Comparison of ENCODE assay signal across 17 cellular contexts in genomic region chr14:34501004-34501580, GRCh38. TPM values are rescaled to one million over a fixed set of nuclear protein-coding genes. Genes with fewer than 3 reads are reported as not detected.
DNase-seq lines count a peak whose midpoint lies in the region; ATAC-seq and TF ChIP-seq lines count a peak whose summit lies in the region.
"Had no signal": no experiment of that assay in that cellular context is flagged by ENCODE, and none has a peak within 500 bp of the region (broad histone marks: within the 10 kb centered on the region; RNA-seq: fewer than 3 reads in every experiment).

No MANE protein-coding gene starts in this region.

- no peaks in the 10 kb centered on the region for H3K27me3 Mint-ChIP-seq in central memory CD8-positive, alpha-beta T cell
- H3K27me3 Mint-ChIP-seq in osteocyte (ENCODE audit: unreplicated experiment): no peaks in the 10 kb centered on the region
- no peaks in the 10 kb centered on the region for H3K27me3 Mint-ChIP-seq in activated T-cell treated with anti-CD3 and anti-CD28 coated beads, Interleukin-2, amount 50 U/mL, for 4 hours (ENCODE audit: low read depth)

- no peaks in the 10 kb centered on the region for H3K4me1 Mint-ChIP-seq in central memory CD8-positive, alpha-beta T cell
- peaks cover 44% of the 10 kb centered on the region for H3K4me1 Mint-ChIP-seq in osteocyte (ENCODE audit: unreplicated experiment)
- no peaks in the 10 kb centered on the region for H3K4me1 Mint-ChIP-seq in activated T-cell treated with anti-CD3 and anti-CD28 coated beads, Interleukin-2, amount 50 U/mL, for 4 hours (ENCODE audit: low read depth)

- peaks cover 2% of the 10 kb centered on the region for H3K36me3 Mint-ChIP-seq in central memory CD8-positive, alpha-beta T cell (ENCODE audit: insufficient read depth)
- H3K36me3 Mint-ChIP-seq in osteocyte (ENCODE audit: unreplicated experiment): no peaks in the 10 kb centered on the region
- H3K36me3 Mint-ChIP-seq in activated T-cell treated with anti-CD3 and anti-CD28 coated beads, Interleukin-2, amount 50 U/mL, for 4 hours (ENCODE audit: insufficient read depth): no peaks in the 10 kb centered on the region
- H3K36me3 Mint-ChIP-seq: CD14-positive monocyte had no signal

- H3K9me3 Mint-ChIP-seq in central memory CD8-positive, alpha-beta T cell: no peaks in the 10 kb centered on the region
- no peaks in the 10 kb centered on the region for H3K9me3 Mint-ChIP-seq in osteocyte (ENCODE audit: unreplicated experiment)
- H3K9me3 Mint-ChIP-seq in activated T-cell treated with anti-CD3 and anti-CD28 coated beads, Interleukin-2, amount 50 U/mL, for 4 hours: no peaks in the 10 kb centered on the region
- H3K9me3 Mint-ChIP-seq: CD14-positive monocyte had no signal

- no peak for TF ChIP-seq POLR2A in lower leg skin (IDR thresholded peaks at IDR 0.05)

- no peak for ATAC-seq in central memory CD8-positive, alpha-beta T cell (replicated peaks; ENCODE audit: extremely low read depth, poor library complexity, severe bottlenecking)
- ATAC-seq in HG03457 (IDR thresholded peaks at IDR 0.05; ENCODE audit: unreplicated experiment): no peak
- ATAC-seq in activated T-cell treated with anti-CD3 and anti-CD28 coated beads, Interleukin-2, amount 50 U/mL, for 4 hours: no peak
- ATAC-seq: K562, PC-3 had no signal

- in situ Hi-C loops in ACHN (cut with HindIII; ENCODE audit: low pct_ligation_motif_present, low pct_unique_long_range_greater_than_20kb, low sequenced_read_pairs): no loop called here

- H3K27ac Mint-ChIP-seq in central memory CD8-positive, alpha-beta T cell (ENCODE audit: low read depth): peak overlapping the region; percentile 58
- H3K27ac Mint-ChIP-seq in osteocyte (ENCODE audit: unreplicated experiment): peak overlapping the region; percentile 3

- TF ChIP-seq CTCF in osteocyte (IDR thresholded peaks at IDR 0.05): no peak
- TF ChIP-seq CTCF in lower leg skin (IDR thresholded peaks at IDR 0.05): no peak

- DNase-seq in ACHN (peak; percentile 27), M059J (ENCODE audit: low read depth) (peak; percentile 36), osteocyte (ENCODE audit: extremely low spot score, unreplicated experiment) (no peak), lower leg skin (ENCODE audit: low spot score in 2 of 2) (no peak)
- no peak for DNase-seq in central memory CD8-positive, alpha-beta T cell (ENCODE audit: low spot score in 2 of 2)
- no peak for DNase-seq in activated T-cell treated with anti-CD3 and anti-CD28 coated beads, Interleukin-2, amount 50 U/mL, for 4 hours
- DNase-seq: AML-193, COR-L47, EL, NCI-H1436, NCI-H2029, NCI-H510A, NCI-H774, PC-3 had no signal

- intact Hi-C loops in lower leg skin (cut with DNase I; ENCODE audit: low total_unique reads): no loop called here

- 90 to 95% methylated on average over 4 to 5 of the region's 5 CpGs for WGBS in lower leg skin, 2 donors

- H3K4me3 ChIP-seq in lower leg skin (ENCODE audit: low read depth, poor library complexity, severe bottlenecking): no peak overlapping the region
- H3K4me3 ChIP-seq: K562 had no signal

- no peak overlapping the region for H3K4me3 Mint-ChIP-seq in central memory CD8-positive, alpha-beta T cell
- no peak overlapping the region for H3K4me3 Mint-ChIP-seq in osteocyte (ENCODE audit: unreplicated experiment)
- no peak overlapping the region for H3K4me3 Mint-ChIP-seq in activated T-cell treated with anti-CD3 and anti-CD28 coated beads, Interleukin-2, amount 50 U/mL, for 4 hours
- H3K4me3 Mint-ChIP-seq: CD14-positive monocyte had no signal

RNA-seq across cellular contexts. Expression of gene EAPP, which starts 38.4 kb away (rescaled TPM):
- total RNA-seq in M059J (2014; rRNA removed; shearing (Covaris generic)): 50.0 and 60.9 TPM in 2 replicates
- total RNA-seq in osteocyte: 38.3 and 42.0 TPM in 2 replicates
- total RNA-seq in lower leg skin: 10 to 100 TPM; 55.2 to 63.3 (median 60.2) TPM
- 10 to 100 TPM; 34.8 to 38.9 (median 35.7) TPM for total RNA-seq in activated T-cell treated with anti-CD3 and anti-CD28 coated beads, Interleukin-2, amount 50 U/mL, for 4 hours

RNA-seq across cellular contexts. Expression of gene SPTSSA, which starts 39.1 kb away (rescaled TPM):
- total RNA-seq in M059J (2014; rRNA removed; shearing (Covaris generic)): 28.6 and 32.9 TPM in 2 replicates
- total RNA-seq in osteocyte (17.8 and 18.6 TPM in 2 replicates), lower leg skin (10 to 100 TPM; 10.7 to 22.7 (median 16.5) TPM)
- 1 to 10 TPM; 6.2 to 7.2 (median 6.6) TPM for total RNA-seq in activated T-cell treated with anti-CD3 and anti-CD28 coated beads, Interleukin-2, amount 50 U/mL, for 4 hours

Comparison
In these comparisons a context has a peak if more than half of its experiments do, and no peak if none do; other contexts are left out.
1. DNase-seq: peak in ACHN (single experiment) and M059J (single experiment); none in central memory CD8-positive, alpha-beta T cell (0 of 2), osteocyte (single experiment), lower leg skin (0 of 2) and activated T-cell treated with anti-CD3 and anti-CD28 coated beads, Interleukin-2, amount 50 U/mL, for 4 hours (single experiment).